Comparison of ENCODE assay signal across 8 cellular contexts in the genomic region with DNA sequence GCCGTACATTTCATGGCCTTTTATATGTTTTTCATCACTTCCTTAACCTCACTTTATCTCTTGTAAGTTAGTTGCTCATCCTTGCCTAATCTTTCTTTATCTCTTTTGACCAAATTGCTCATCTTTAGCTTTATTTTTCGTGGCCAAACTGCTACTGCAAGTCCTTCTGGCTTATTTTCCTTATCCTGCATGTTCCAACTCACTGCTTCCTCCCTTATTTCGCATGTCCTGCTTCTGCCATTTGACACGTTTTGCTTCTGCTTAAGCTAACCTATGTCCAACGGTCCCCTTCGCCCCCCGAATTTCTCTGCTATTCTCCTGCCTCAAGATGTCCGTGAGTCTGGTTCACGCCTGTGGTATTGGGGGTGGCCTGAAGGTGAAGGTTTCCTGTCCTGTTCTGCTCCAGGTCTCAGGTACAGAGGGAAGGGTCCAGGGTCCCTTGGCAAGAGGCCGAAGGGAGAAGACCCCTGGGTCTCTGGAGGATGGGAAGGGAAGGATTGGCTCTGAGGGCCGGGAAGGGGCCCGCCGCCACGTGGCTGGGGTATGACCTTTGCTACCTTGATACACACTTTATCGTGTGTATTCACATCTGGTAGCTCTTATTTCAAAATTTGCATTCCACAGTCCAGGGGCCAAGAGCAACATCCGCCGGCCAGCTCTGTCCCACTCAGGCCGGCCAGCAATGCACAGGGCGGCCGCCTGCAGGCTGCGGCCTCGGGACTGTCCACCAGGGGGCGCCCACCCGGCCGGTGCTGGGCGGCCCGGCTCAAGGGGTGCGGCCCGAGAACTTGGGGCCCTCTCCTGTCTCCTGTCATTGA. TPM values are rescaled to one million over a fixed set of nuclear protein-coding genes. Genes with fewer than 3 reads are reported as not detected.
DNase-seq lines count a peak whose midpoint lies in the region; ATAC-seq and TF ChIP-seq lines count a peak whose summit lies in the region.

No MANE protein-coding gene starts in this region.

- peak; percentile 53 to 73 (median 69) for DNase-seq in CD8-positive, alpha-beta memory T cell
- peak; percentile 35 for DNase-seq in SK-MEL-5 (ENCODE audit: low read depth, low spot score)
- DNase-seq in activated naive CD4-positive, alpha-beta T cell treated with anti-CD3 and anti-CD28 coated beads, Interleukin-2, amount 10 ng/mL, durations not matched to agents 7 days and 5 days: peak; percentile 76
- DNase-seq in left ventricle myocardium inferior: peak; percentile 69
- DNase-seq in smooth muscle cell (lab: John Stamatoyannopoulos, UW; ENCODE audit: unreplicated experiment): no peak

- in situ Hi-C loops in SK-MEL-5 (cut with HindIII; ENCODE audit: low pct_unique_long_range_greater_than_20kb, low sequenced_read_pairs): no loop called here

- H3K9me3 Mint-ChIP-seq in CD8-positive, alpha-beta memory T cell: no peaks in the 10 kb centered on the region
- no peaks in the 10 kb centered on the region for H3K9me3 Mint-ChIP-seq in activated naive CD4-positive, alpha-beta T cell treated with anti-CD3 and anti-CD28 coated beads, Interleukin-2, amount 10 ng/mL, durations not matched to agents 7 days and 5 days

- intact Hi-C loops in left ventricle myocardium inferior (cut with micrococcal nuclease): loop anchor here (2.0 kb wide), 1 partner anchor 37 kb away; no protein-coding TSS in a partner anchor

- no peak overlapping the region for H2AFZ ChIP-seq in smooth muscle cell (ENCODE audit: low read depth)

- peak; percentile 91 for TF ChIP-seq CTCF in HEK293 (tag by site-specific recombination; IDR thresholded peaks at IDR 0.05)
- TF ChIP-seq CTCF in left ventricle myocardium inferior (IDR thresholded peaks at IDR 0.05; ENCODE audit: borderline replicate concordance): no peak
- peak; percentile 99 for TF ChIP-seq CTCF in smooth muscle cell (IDR thresholded peaks at IDR 0.05; ENCODE audit: borderline replicate concordance, insufficient read depth, poor library complexity, severe bottlenecking)

- 32% methylated on average over 29 of the region's 29 CpGs for WGBS in smooth muscle cell (ENCODE audit: low lambda C conversion rate)

- no peak for ATAC-seq in HG03025 (IDR thresholded peaks at IDR 0.05; ENCODE audit: low FRiP score, unreplicated experiment)
- ATAC-seq in GM19397 (IDR thresholded peaks at IDR 0.05; ENCODE audit: unreplicated experiment): no peak

- H3K4me3 ChIP-seq in CD8-positive, alpha-beta memory T cell (ENCODE audit: low read length): no peak overlapping the region
- H3K4me3 ChIP-seq in HEK293 (ENCODE audit: low read depth, low read length) (no peak overlapping the region), left ventricle myocardium inferior (no peak overlapping the region), smooth muscle cell (no peak overlapping the region)

- peak overlapping the region in 2 of 8 donors; percentile 22 to 47 for H3K27ac Mint-ChIP-seq in CD8-positive, alpha-beta memory T cell
- H3K27ac Mint-ChIP-seq in activated naive CD4-positive, alpha-beta T cell treated with anti-CD3 and anti-CD28 coated beads, Interleukin-2, amount 10 ng/mL, durations not matched to agents 7 days and 5 days: no peak overlapping the region

- H3K4me2 ChIP-seq in smooth muscle cell: peak overlapping the region; percentile 52

- peaks cover 6 to 7% (median 6%) of the 10 kb centered on the region in 3 donors for H3K4me1 Mint-ChIP-seq in CD8-positive, alpha-beta memory T cell
- H3K4me1 Mint-ChIP-seq in activated naive CD4-positive, alpha-beta T cell treated with anti-CD3 and anti-CD28 coated beads, Interleukin-2, amount 10 ng/mL, durations not matched to agents 7 days and 5 days: peaks cover 6% of the 10 kb centered on the region

- peaks cover 12% of the 10 kb centered on the region for H3F3A ChIP-seq in smooth muscle cell (ENCODE audit: low read depth)

- H3K4me3 Mint-ChIP-seq in CD8-positive, alpha-beta memory T cell: peak overlapping the region in 1 of 7 donors; percentile 54
- H3K4me3 Mint-ChIP-seq in activated naive CD4-positive, alpha-beta T cell treated with anti-CD3 and anti-CD28 coated beads, Interleukin-2, amount 10 ng/mL, durations not matched to agents 7 days and 5 days: no peak overlapping the region

- H3K9ac ChIP-seq in smooth muscle cell (ENCODE audit: low read depth): no peak overlapping the region

- POLR2A ChIA-PET in CD8-positive, alpha-beta memory T cell (lab: Charles Lee): no interaction called here
- POLR2A ChIA-PET in HEK293 (lab: Yijun Ruan, JAX): interaction anchor here (0.8 to 2.1 kb wide), 4 partner anchors 10 to 60 kb away, joined by 3 to 5 read pairs (median 4); a partner anchor contains a TSS

- H3K9me3 ChIP-seq in CD8-positive, alpha-beta memory T cell (ENCODE audit: low read length): no peaks in the 10 kb centered on the region
- H3K9me3 ChIP-seq in HEK293 (ENCODE audit: control insufficient read depth, insufficient read depth, low read depth, low read length) (no peaks in the 10 kb centered on the region), left ventricle myocardium inferior (replicated peaks) (no peaks in the 10 kb centered on the region), smooth muscle cell (replicated peaks; ENCODE audit: low read depth) (no peaks in the 10 kb centered on the region)

- H3K36me3 Mint-ChIP-seq in CD8-positive, alpha-beta memory T cell: no peaks in the 10 kb centered on the region
- no peaks in the 10 kb centered on the region for H3K36me3 Mint-ChIP-seq in activated naive CD4-positive, alpha-beta T cell treated with anti-CD3 and anti-CD28 coated beads, Interleukin-2, amount 10 ng/mL, durations not matched to agents 7 days and 5 days

- H3K27me3 ChIP-seq in CD8-positive, alpha-beta memory T cell (ENCODE audit: insufficient read depth, low read length, poor library complexity, severe bottlenecking): no peaks in the 10 kb centered on the region
- H3K27me3 ChIP-seq in left ventricle myocardium inferior (ENCODE audit: low read depth): no peaks in the 10 kb centered on the region
- H3K27me3 ChIP-seq in smooth muscle cell (ENCODE audit: low read depth): peaks cover 14% of the 10 kb centered on the region

- H3K27ac ChIP-seq in CD8-positive, alpha-beta memory T cell (ENCODE audit: low read depth, low read length): peak overlapping the region; percentile 81
- H3K27ac ChIP-seq in HEK293 (ENCODE audit: extremely low read depth, low read depth, low read length): no peak overlapping the region
- H3K27ac ChIP-seq in left ventricle myocardium inferior (replicated peaks): peak overlapping the region; percentile 23
- H3K27ac ChIP-seq in smooth muscle cell (ENCODE audit: low read depth): peak overlapping the region; percentile 20

- no peaks in the 10 kb centered on the region for H3K79me2 ChIP-seq in smooth muscle cell (ENCODE audit: low read depth)

- H3K27me3 Mint-ChIP-seq in CD8-positive, alpha-beta memory T cell: peaks cover 0 to 3% of the 10 kb centered on the region in 2 donors
- H3K27me3 Mint-ChIP-seq in activated naive CD4-positive, alpha-beta T cell treated with anti-CD3 and anti-CD28 coated beads, Interleukin-2, amount 10 ng/mL, durations not matched to agents 7 days and 5 days: peaks cover 35% of the 10 kb centered on the region

- peaks cover 8% of the 10 kb centered on the region for H3K4me1 ChIP-seq in CD8-positive, alpha-beta memory T cell (ENCODE audit: insufficient read depth, low read length)
- no peaks in the 10 kb centered on the region for H3K4me1 ChIP-seq in HEK293 (ENCODE audit: control insufficient read depth, insufficient read depth, low read length)
- H3K4me1 ChIP-seq in left ventricle myocardium inferior: peaks cover 12% of the 10 kb centered on the region
- H3K4me1 ChIP-seq in smooth muscle cell (ENCODE audit: low read depth): no peaks in the 10 kb centered on the region

- CTCF ChIA-PET in CD8-positive, alpha-beta memory T cell (lab: Charles Lee): interaction anchor here (0.6 to 3.9 kb wide), 35 partner anchors 9 to 350 kb away, joined by 3 to 56 read pairs (median 4); a partner anchor contains a TSS
- CTCF ChIA-PET in HEK293 (lab: Yijun Ruan, JAX): interaction anchor here (0.5 to 5.1 kb wide), 64 partner anchors 8 to 486 kb away, joined by 3 to 152 read pairs (median 5); a partner anchor contains a TSS
- CTCF ChIA-PET in activated naive CD4-positive, alpha-beta T cell treated with anti-CD3 and anti-CD28 coated beads, Interleukin-2, amount 10 ng/mL, durations not matched to agents 7 days and 5 days (lab: Charles Lee): interaction anchor here (0.6 to 4.0 kb wide), 15 partner anchors 8 to 326 kb away, joined by 3 to 53 read pairs (median 6); a partner anchor contains a TSS

- H4K20me1 ChIP-seq in smooth muscle cell (ENCODE audit: low read depth): no peaks in the 10 kb centered on the region

- H3K36me3 ChIP-seq in CD8-positive, alpha-beta memory T cell (ENCODE audit: insufficient read depth, low read length): no peaks in the 10 kb centered on the region
- no peaks in the 10 kb centered on the region for H3K36me3 ChIP-seq in HEK293 (ENCODE audit: control insufficient read depth in 2 of 2, insufficient read depth in 1 of 2, low read length in 2 of 2)
- no peaks in the 10 kb centered on the region for H3K36me3 ChIP-seq in left ventricle myocardium inferior
- no peaks in the 10 kb centered on the region for H3K36me3 ChIP-seq in smooth muscle cell (ENCODE audit: low read depth)

RNA-seq across cellular contexts. Expression of a gene that starts 2.9 kb away (rescaled TPM):
- not detected for total RNA-seq in CD8-positive, alpha-beta memory T cell
- not detected for polyA plus RNA-seq in CD8-positive, alpha-beta memory T cell
- not detected in 2 replicates for total RNA-seq in SK-MEL-5 (2014; rRNA removed; shearing (Covaris generic))
- polyA plus RNA-seq in SK-MEL-5 (2015; cell fraction: cytosol; rRNA removed): not detected in 2 replicates
- not detected in 2 replicates for polyA plus RNA-seq in SK-MEL-5 (2015; cell fraction: nucleus; rRNA removed)
- total RNA-seq in left ventricle myocardium inferior (not detected), smooth muscle cell (not detected in 2 replicates)
- polyA plus RNA-seq in smooth muscle cell: not detected in 2 replicates

RNA-seq across cellular contexts. Expression of a gene that starts 6.0 kb away (rescaled TPM):
- total RNA-seq in CD8-positive, alpha-beta memory T cell: 10 to 100 TPM; 33.7 to 38.8 TPM
- polyA plus RNA-seq in CD8-positive, alpha-beta memory T cell: 32.0 TPM
- total RNA-seq in SK-MEL-5 (2014; rRNA removed; shearing (Covaris generic)): 79.2 and 90.6 TPM in 2 replicates
- 82.1 and 82.4 TPM in 2 replicates for polyA plus RNA-seq in SK-MEL-5 (2015; cell fraction: cytosol; rRNA removed)
- 31.0 and 40.9 TPM in 2 replicates for polyA plus RNA-seq in SK-MEL-5 (2015; cell fraction: nucleus; rRNA removed)
- total RNA-seq in left ventricle myocardium inferior (52.6 TPM), smooth muscle cell (47.3 and 56.5 TPM in 2 replicates)
- 37.3 and 61.4 TPM in 2 replicates for polyA plus RNA-seq in smooth muscle cell

RNA-seq across cellular contexts. Expression of a gene that starts 9.0 kb away (rescaled TPM):
- 1 to 10 TPM; 8.3 to 8.7 TPM for total RNA-seq in CD8-positive, alpha-beta memory T cell
- polyA plus RNA-seq in CD8-positive, alpha-beta memory T cell: 0.36 TPM
- 0.71 and 3.1 TPM in 2 replicates for total RNA-seq in SK-MEL-5 (2014; rRNA removed; shearing (Covaris generic))
- 9.5 and 9.7 TPM in 2 replicates for polyA plus RNA-seq in SK-MEL-5 (2015; cell fraction: cytosol; rRNA removed)
- 1.5 and 2.8 TPM in 2 replicates for polyA plus RNA-seq in SK-MEL-5 (2015; cell fraction: nucleus; rRNA removed)
- total RNA-seq in left ventricle myocardium inferior (5.4 TPM), smooth muscle cell (2.4 and 2.6 TPM in 2 replicates)
- 1.3 and 2.0 TPM in 2 replicates for polyA plus RNA-seq in smooth muscle cell

RNA-seq across cellular contexts. Expression of a gene that starts 17.5 kb away (rescaled TPM):
- total RNA-seq in CD8-positive, alpha-beta memory T cell: 10 to 100 TPM; 27.5 to 28.4 TPM
- polyA plus RNA-seq in CD8-positive, alpha-beta memory T cell: 7.0 TPM
- total RNA-seq in SK-MEL-5 (2014; rRNA removed; shearing (Covaris generic)): 11.8 TPM in 2 replicates
- 25.5 and 30.8 TPM in 2 replicates for polyA plus RNA-seq in SK-MEL-5 (2015; cell fraction: cytosol; rRNA removed)
- polyA plus RNA-seq in SK-MEL-5 (2015; cell fraction: nucleus; rRNA removed): 63.0 and 82.9 TPM in 2 replicates
- total RNA-seq in left ventricle myocardium inferior (5.2 TPM), smooth muscle cell (14.3 and 17.3 TPM in 2 replicates)
- 67.5 and 72.1 TPM in 2 replicates for polyA plus RNA-seq in smooth muscle cell

RNA-seq across cellular contexts. Expression of a gene that starts 20.8 kb away (rescaled TPM):
- total RNA-seq in CD8-positive, alpha-beta memory T cell: 1 to 10 TPM in 1 of 2 experiments, under 1 TPM in 1; 0.35 to 1.2 TPM
- not detected for polyA plus RNA-seq in CD8-positive, alpha-beta memory T cell
- 0.05 TPM in 1 of 2 replicates, not detected in the other for total RNA-seq in SK-MEL-5 (2014; rRNA removed; shearing (Covaris generic))
- 0.03 TPM in 1 of 2 replicates, not detected in the other for polyA plus RNA-seq in SK-MEL-5 (2015; cell fraction: cytosol; rRNA removed)
- 0.15 TPM in 1 of 2 replicates, not detected in the other for polyA plus RNA-seq in SK-MEL-5 (2015; cell fraction: nucleus; rRNA removed)
- total RNA-seq in left ventricle myocardium inferior (3.7 TPM), smooth muscle cell (3.0 and 3.8 TPM in 2 replicates)
- polyA plus RNA-seq in smooth muscle cell: 11.2 and 13.6 TPM in 2 replicates
